In the genomic region with DNA sequence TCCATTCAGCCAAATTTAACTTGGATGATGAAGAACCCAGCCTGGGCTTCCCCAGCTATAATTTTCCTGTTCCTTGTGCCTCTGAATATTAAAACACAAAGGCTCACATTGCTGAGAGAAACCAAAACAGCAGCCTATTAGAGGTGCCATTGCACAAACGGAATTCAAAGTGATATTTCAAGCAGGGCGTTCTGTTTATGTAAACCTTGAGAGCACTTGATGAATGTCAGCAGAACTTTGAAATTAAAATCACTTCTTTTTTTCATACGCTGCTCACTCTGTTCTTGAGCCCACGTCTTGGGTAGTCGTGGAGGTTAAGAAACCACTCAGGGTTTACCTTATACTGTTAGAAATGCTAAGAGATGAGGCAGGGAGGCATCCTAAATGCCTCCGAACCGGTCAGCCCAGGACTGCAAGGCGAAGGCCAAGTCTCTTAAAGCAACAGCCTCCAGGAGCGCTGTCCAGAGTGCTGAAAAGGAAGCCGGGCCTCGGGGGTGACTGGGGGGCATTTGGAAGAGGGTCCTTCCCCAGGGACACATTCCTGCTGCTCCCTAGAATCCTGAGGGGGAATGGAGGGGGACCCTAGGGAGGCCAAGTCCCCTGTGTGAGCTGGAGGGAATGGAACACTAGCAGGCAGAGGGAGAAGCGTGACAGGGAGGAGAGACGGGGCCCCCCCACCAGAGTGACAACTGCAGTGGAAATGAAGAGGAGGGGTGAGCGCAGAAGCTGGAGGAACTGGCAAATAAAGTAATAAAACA, we compare ENCODE assay signal across 9 cellular contexts.
DNase-seq lines count a peak whose midpoint lies in the region; ATAC-seq and FAIRE-seq lines count a peak whose summit lies in the region.
"Had no signal": no experiment of that assay in that cellular context is flagged by ENCODE, and none has a peak within 500 bp of the region (broad histone marks: within the 10 kb centered on the region; RNA-seq: fewer than 3 reads in every experiment).

No MANE protein-coding gene starts in this region.

- H3K27me3 Mint-ChIP-seq in activated naive CD4-positive, alpha-beta T cell treated with anti-CD3 and anti-CD28 coated beads for 36 hours (ENCODE audit: low read depth) = peaks cover 6% of the 10 kb centered on the region

- no peaks in the 10 kb centered on the region for H3K9me3 Mint-ChIP-seq in activated naive CD4-positive, alpha-beta T cell treated with anti-CD3 and anti-CD28 coated beads for 36 hours

- no peak for ATAC-seq in HG03432 (IDR thresholded peaks at IDR 0.05; ENCODE audit: unreplicated experiment)
- ATAC-seq in GM21737 (IDR thresholded peaks at IDR 0.05; ENCODE audit: unreplicated experiment) = no peak

- intact Hi-C loops in activated naive CD4-positive, alpha-beta T cell treated with anti-CD3 and anti-CD28 coated beads for 36 hours (cut with micrococcal nuclease) = no loop called here

- H3K4me3 Mint-ChIP-seq in activated naive CD4-positive, alpha-beta T cell treated with anti-CD3 and anti-CD28 coated beads for 36 hours = no peak overlapping the region

- H3K4me1 Mint-ChIP-seq in activated naive CD4-positive, alpha-beta T cell treated with anti-CD3 and anti-CD28 coated beads for 36 hours (ENCODE audit: low read depth) = no peaks in the 10 kb centered on the region

- DNase-seq in AG08395 (ENCODE audit: low spot score) (peak; percentile 72), HTR-8/SVneo (ENCODE audit: insufficient read length, low spot score) (peak; percentile 45), iPS-NIHi7 (ENCODE audit: extremely low spot score) (peak; percentile 90), NCI-H2029 treated with DMSO at 0.1 percent for 48 hours (lab: John Stamatoyannopoulos, UW) (no peak)
- peak; percentile 43 for DNase-seq in activated naive CD4-positive, alpha-beta T cell treated with anti-CD3 and anti-CD28 coated beads for 36 hours
- peak; percentile 1 for DNase-seq in stimulated activated CD8-positive, alpha-beta memory T cell treated with anti-CD3 and anti-CD28 coated beads, Interleukin-7, amount 100 ng/mL, for 24 hours (ENCODE audit: low read depth)

- H3K36me3 Mint-ChIP-seq in activated naive CD4-positive, alpha-beta T cell treated with anti-CD3 and anti-CD28 coated beads for 36 hours (ENCODE audit: low read depth) = no peaks in the 10 kb centered on the region

- no peak for FAIRE-seq in HTR-8/SVneo (lab: Jason Lieb, UNC)
- FAIRE-seq: keratinocyte had no signal

- no peak overlapping the region for H3K27ac Mint-ChIP-seq in activated naive CD4-positive, alpha-beta T cell treated with anti-CD3 and anti-CD28 coated beads for 36 hours

- CTCF ChIA-PET in activated naive CD4-positive, alpha-beta T cell treated with anti-CD3 and anti-CD28 coated beads for 36 hours (lab: Charles Lee) = no interaction called here
